ENCODE assay signal across 9 cellular contexts in genomic region chr18:43661570-43661969, GRCh38.
DNase-seq lines count a peak whose midpoint lies in the region; ATAC-seq and TF ChIP-seq lines count a peak whose summit lies in the region.
"Had no signal": no experiment of that assay in that cellular context is flagged by ENCODE, and none has a peak within 500 bp of the region (broad histone marks: within the 10 kb centered on the region; RNA-seq: fewer than 3 reads in every experiment).

No MANE protein-coding gene starts in this region.

- no peaks in the 10 kb centered on the region for H3K9me3 ChIP-seq in WERI-Rb-1 (ENCODE audit: severe bottlenecking)
- H3K9me3 ChIP-seq in left lung: no peaks in the 10 kb centered on the region

- intact Hi-C loops in left lung (cut with DNase I): no loop called here

- ATAC-seq in GM21390 (IDR thresholded peaks at IDR 0.05; ENCODE audit: unreplicated experiment) (peak; percentile 76), left lung (peak; percentile 62)

- TF ChIP-seq CTCF in WERI-Rb-1 (IDR thresholded peaks at IDR 0.05; ENCODE audit: low read depth, low read length): peak; percentile 58
- TF ChIP-seq CTCF in left lung (IDR thresholded peaks at IDR 0.05): peak in 1 of 2 donors; percentile 17

- no peak overlapping the region for H3K4me3 ChIP-seq in WERI-Rb-1 (ENCODE audit: low read depth, low read length)
- H3K4me3 ChIP-seq in left lung: no peak overlapping the region
- H3K4me3 ChIP-seq: lung had no signal

- H3K27me3 ChIP-seq in WERI-Rb-1 (ENCODE audit: insufficient read depth, low read depth, severe bottlenecking): peaks cover 68% of the 10 kb centered on the region
- H3K27me3 ChIP-seq in left lung: no peaks in the 10 kb centered on the region

- DNase-seq in DMS153 treated with DMSO at 0.1 percent for 48 hours (lab: John Stamatoyannopoulos, UW; ENCODE audit: unreplicated experiment): peak; percentile 49
- peak; percentile 90 for DNase-seq in M059J (ENCODE audit: low read depth)
- DNase-seq in WERI-Rb-1: peak; percentile 8
- DNase-seq in left lung: no peak
- no peak for DNase-seq in hepatic stellate cell (ENCODE audit: low spot score)
- no peak for DNase-seq in CD1c-positive myeloid dendritic cell (ENCODE audit: extremely low spot score)
- DNase-seq in occipital lobe (lab: John Stamatoyannopoulos, UW): no peak

- H3K27ac ChIP-seq in WERI-Rb-1 (no peak overlapping the region), left lung (no peak overlapping the region)

- H3K36me3 ChIP-seq in WERI-Rb-1 (no peaks in the 10 kb centered on the region), left lung (no peaks in the 10 kb centered on the region)

- no peaks in the 10 kb centered on the region for H3K4me1 ChIP-seq in left lung

Comparison
In these comparisons a context has a peak if more than half of its experiments do, and no peak if none do; other contexts are left out.
1. DNase-seq: peak in DMS153 treated with DMSO at 0.1 percent for 48 hours (single experiment), M059J (single experiment) and WERI-Rb-1 (single experiment); none in left lung (0 of 2), hepatic stellate cell (single experiment), CD1c-positive myeloid dendritic cell (single experiment) and occipital lobe (single experiment).